Comparison of ENCODE assay signal across 9 cellular contexts in genomic region chr17:78977992-78978973, GRCh38. TPM values are rescaled to one million over a fixed set of nuclear protein-coding genes. Genes with fewer than 3 reads are reported as not detected.
A peak's percentile ranks its signal among the peaks of the same experiment; 100 is the strongest.
DNase-seq lines count a peak whose midpoint lies in the region; ATAC-seq, FAIRE-seq and TF ChIP-seq lines count a peak whose summit lies in the region.
"Had no signal": no experiment of that assay in that cellular context is flagged by ENCODE, and none has a peak within 500 bp of the region (broad histone marks: within the 10 kb centered on the region; RNA-seq: fewer than 3 reads in every experiment).

No MANE protein-coding gene starts in this region.

- peak in 4 of 6 experiments; percentile 17 to 36 (median 26) for TF ChIP-seq CTCF in adrenal gland (IDR thresholded peaks at IDR 0.05)
- TF ChIP-seq CTCF in kidney epithelial cell (IDR thresholded peaks at IDR 0.05; ENCODE audit: insufficient read depth, low read length, poor library complexity, severe bottlenecking) = peak; percentile 19
- no peak for TF ChIP-seq CTCF in type B pancreatic cell (conservative IDR thresholded peaks at IDR 0.05)

- no peaks in the 10 kb centered on the region for H3K9me3 Mint-ChIP-seq in activated naive CD4-positive, alpha-beta T cell treated with anti-CD3 and anti-CD28 coated beads for 36 hours
- H3K9me3 Mint-ChIP-seq in type B pancreatic cell = no peaks in the 10 kb centered on the region

- peak overlapping the region; percentile 1 for H3K27ac Mint-ChIP-seq in activated naive CD4-positive, alpha-beta T cell treated with anti-CD3 and anti-CD28 coated beads for 36 hours
- peak overlapping the region; percentile 53 for H3K27ac Mint-ChIP-seq in type B pancreatic cell

- no peak for FAIRE-seq in GM12892 (lab: Jason Lieb, UNC)

- peaks cover 31 to 53% of the 10 kb centered on the region in 2 donors for H3K4me1 ChIP-seq in adrenal gland (replicated peaks in 1 of 2)

- H3K36me3 Mint-ChIP-seq in activated naive CD4-positive, alpha-beta T cell treated with anti-CD3 and anti-CD28 coated beads for 36 hours (ENCODE audit: low read depth) = no peaks in the 10 kb centered on the region
- no peaks in the 10 kb centered on the region for H3K36me3 Mint-ChIP-seq in type B pancreatic cell

- H3K4me1 Mint-ChIP-seq in activated naive CD4-positive, alpha-beta T cell treated with anti-CD3 and anti-CD28 coated beads for 36 hours (ENCODE audit: low read depth) = peaks cover 26% of the 10 kb centered on the region
- H3K4me1 Mint-ChIP-seq in type B pancreatic cell (ENCODE audit: unreplicated experiment) = peaks cover 23% of the 10 kb centered on the region

- no peaks in the 10 kb centered on the region for H3K27me3 ChIP-seq in adrenal gland
- no peaks in the 10 kb centered on the region for H3K27me3 ChIP-seq in kidney epithelial cell (ENCODE audit: control insufficient read depth, insufficient read depth, low read length)

- no peak for DNase-seq in activated naive CD4-positive, alpha-beta T cell treated with anti-CD3 and anti-CD28 coated beads for 36 hours
- DNase-seq in activated naive CD4-positive, alpha-beta T cell treated with Interleukin-2 at 50 U/mL for 16 hours = no peak
- DNase-seq in adrenal gland (peak in 6 of 7 donors; percentile 67 to 77 (median 70)), kidney epithelial cell (ENCODE audit: low read depth) (no peak), type B pancreatic cell (ENCODE audit: extremely low spot score, unreplicated experiment) (no peak), GM12892 (ENCODE audit: insufficient read length) (no peak), HuH-7.5 (ENCODE audit: low spot score) (no peak)
- DNase-seq: stimulated activated CD4-positive, alpha-beta T cell treated with anti-CD3 and anti-CD28 coated beads, Interleukin-4, amount 100 ng/mL, for 4 hours had no signal

- CTCF ChIA-PET in activated naive CD4-positive, alpha-beta T cell treated with anti-CD3 and anti-CD28 coated beads for 36 hours (lab: Charles Lee) = interaction anchor here (0.5 to 1.5 kb wide), 3 partner anchors 9 to 64 kb away, joined by 3 to 5 read pairs (median 5); no protein-coding TSS in a partner anchor

- H3K36me3 ChIP-seq in adrenal gland (replicated peaks in 1 of 2) (peaks cover 0 to 12% of the 10 kb centered on the region in 2 donors), kidney epithelial cell (ENCODE audit: control insufficient read depth, insufficient read depth, low read length) (peaks cover 3% of the 10 kb centered on the region)

- no peak for ATAC-seq in HG02852 (IDR thresholded peaks at IDR 0.05; ENCODE audit: unreplicated experiment)

- H3K4me3 Mint-ChIP-seq in activated naive CD4-positive, alpha-beta T cell treated with anti-CD3 and anti-CD28 coated beads for 36 hours = peak overlapping the region; percentile 74
- H3K4me3 Mint-ChIP-seq in type B pancreatic cell = peak overlapping the region; percentile 34

- no peaks in the 10 kb centered on the region for H3K9me3 ChIP-seq in adrenal gland (replicated peaks in 1 of 3)

- no peaks in the 10 kb centered on the region for H3K27me3 Mint-ChIP-seq in activated naive CD4-positive, alpha-beta T cell treated with anti-CD3 and anti-CD28 coated beads for 36 hours (ENCODE audit: low read depth)
- H3K27me3 Mint-ChIP-seq in type B pancreatic cell = no peaks in the 10 kb centered on the region

- intact Hi-C loops in activated naive CD4-positive, alpha-beta T cell treated with anti-CD3 and anti-CD28 coated beads for 36 hours (cut with micrococcal nuclease) = no loop called here
- intact Hi-C loops in adrenal gland (cut with DNase I) = no loop called here

- peak overlapping the region in 3 of 5 donors; percentile 75 to 89 (median 77) for H3K27ac ChIP-seq in adrenal gland

- 42 to 55% (median 46%) methylated on average over 9 to 21 of the region's 21 CpGs for WGBS in adrenal gland, 4 donors

- H3K4me3 ChIP-seq in adrenal gland = peak overlapping the region in 1 of 4 donors; percentile 63
- H3K4me3 ChIP-seq in kidney epithelial cell (ENCODE audit: low read depth, low read length) = peak overlapping the region; percentile 3

- TF ChIP-seq POLR2A in adrenal gland (IDR thresholded peaks at IDR 0.05) (peak in 1 of 2 donors; percentile 18), GM12892 (IDR thresholded peaks at IDR 0.05; ENCODE audit: low read depth, low read length) (no peak)

RNA-seq across cellular contexts. Expression of gene LGALS3BP, which starts 1.4 kb away (rescaled TPM):
- 10 to 100 TPM; 59.9 to 65.4 TPM for total RNA-seq in activated naive CD4-positive, alpha-beta T cell treated with anti-CD3 and anti-CD28 coated beads for 36 hours
- total RNA-seq in adrenal gland (1,000 to 10,000 TPM in 2 of 8 donors, 100 to 1,000 TPM in 6; 449 to 1,588 (median 791) TPM), kidney epithelial cell (283 and 378 TPM in 2 replicates), type B pancreatic cell (ENCODE audit: low replicate concordance) (154 and 202 TPM in 2 replicates)
- polyA plus RNA-seq in adrenal gland = 100 to 1,000 TPM; 266 to 499 (median 286) TPM
- 0.70 TPM for polyA plus RNA-seq in GM12892 (2012; ENCODE audit: missing spikeins)

RNA-seq across cellular contexts. Expression of gene CANT1, which starts 31.3 kb away (rescaled TPM):
- 10 to 100 TPM; 48.7 to 51.0 TPM for total RNA-seq in activated naive CD4-positive, alpha-beta T cell treated with anti-CD3 and anti-CD28 coated beads for 36 hours
- total RNA-seq in adrenal gland (10 to 100 TPM; 36.5 to 78.3 (median 61.5) TPM), kidney epithelial cell (54.6 and 70.7 TPM in 2 replicates), type B pancreatic cell (ENCODE audit: low replicate concordance) (75.1 and 105 TPM in 2 replicates)
- 10 to 100 TPM; 10.3 to 29.5 (median 10.7) TPM for polyA plus RNA-seq in adrenal gland
- polyA plus RNA-seq in GM12892 (2012; ENCODE audit: missing spikeins) = 12.2 TPM

RNA-seq across cellular contexts. Expression of gene C1QTNF1, which starts 45.7 kb away (rescaled TPM):
- under 1 TPM; 0.14 to 0.32 TPM for total RNA-seq in activated naive CD4-positive, alpha-beta T cell treated with anti-CD3 and anti-CD28 coated beads for 36 hours
- total RNA-seq in adrenal gland (100 to 1,000 TPM in 6 of 8 donors, 10 to 100 TPM in 2; 74.6 to 175 (median 137) TPM), kidney epithelial cell (4.6 and 6.1 TPM in 2 replicates), type B pancreatic cell (ENCODE audit: low replicate concordance) (8.7 and 9.4 TPM in 2 replicates)
- polyA plus RNA-seq in adrenal gland = 100 to 1,000 TPM in 1 of 3 donors, 10 to 100 TPM in 2; 17.2 to 147 (median 74.4) TPM
- polyA plus RNA-seq in GM12892 (2012; ENCODE audit: missing spikeins) = 0.08 TPM

RNA-seq across cellular contexts. Expression of gene TIMP2, which starts 53.1 kb away (rescaled TPM):
- under 1 TPM; 0.35 to 0.43 TPM for total RNA-seq in activated naive CD4-positive, alpha-beta T cell treated with anti-CD3 and anti-CD28 coated beads for 36 hours
- total RNA-seq in adrenal gland (100 to 1,000 TPM; 112 to 275 (median 219) TPM), kidney epithelial cell (130 and 145 TPM in 2 replicates), type B pancreatic cell (ENCODE audit: low replicate concordance) (125 and 192 TPM in 2 replicates)
- polyA plus RNA-seq in adrenal gland = 100 to 1,000 TPM in 1 of 3 donors, 10 to 100 TPM in 2; 50.8 to 153 (median 55.9) TPM
- not detected for polyA plus RNA-seq in GM12892 (2012; ENCODE audit: missing spikeins)

Comparison
In these comparisons a context has a peak if more than half of its experiments do, and no peak if none do; other contexts are left out.
1. DNase-seq: peak in adrenal gland (6 of 7); none in activated naive CD4-positive, alpha-beta T cell treated with anti-CD3 and anti-CD28 coated beads for 36 hours (single experiment), activated naive CD4-positive, alpha-beta T cell treated with Interleukin-2 at 50 U/mL for 16 hours (single experiment), kidney epithelial cell (single experiment), type B pancreatic cell (single experiment), GM12892 (single experiment) and HuH-7.5 (single experiment).